2 cellular contexts compared by ENCODE assay signal in genomic region chr19:1206733-1207301, GRCh38.
TF ChIP-seq lines count a peak whose summit lies in the region.

No MANE protein-coding gene starts in this region.

TF ChIP-seq in HCT116, 20 proteins besides CTCF, POLR2A, EP300 and RAD21 (continued from another document):
- TF ChIP-seq REST (IDR thresholded peaks at IDR 0.05; ENCODE audit: low read depth) (no peak), SIN3A (IDR thresholded peaks at IDR 0.05; ENCODE audit: low read depth) (no peak), CEBPB (IDR thresholded peaks at IDR 0.05; ENCODE audit: low read depth) (no peak), ATF3 (IDR thresholded peaks at IDR 0.05) (no peak), TCF7L2 (IDR thresholded peaks at IDR 0.05; ENCODE audit: borderline replicate concordance, extremely low read depth, insufficient read depth, insufficient read length) (no peak), FOSL1 (IDR thresholded peaks at IDR 0.05; ENCODE audit: low read depth) (no peak), YY1 (IDR thresholded peaks at IDR 0.05; ENCODE audit: extremely low read depth, insufficient replicate concordance, low read depth, low read length) (no peak), EZH2 (IDR thresholded peaks at IDR 0.05) (no peak), CBX3 (IDR thresholded peaks at IDR 0.05; ENCODE audit: low read depth) (no peak), SP1 (IDR thresholded peaks at IDR 0.05; ENCODE audit: low read depth) (no peak), ELF1 (IDR thresholded peaks at IDR 0.05; ENCODE audit: borderline replicate concordance, low read depth) (no peak), ZFX (IDR thresholded peaks at IDR 0.05) (no peak)
TF ChIP-seq in HCT116: peak in this region for 0.

TF ChIP-seq in liver, 16 proteins besides CTCF, POLR2A, EP300 and RAD21 (continued from another document):
- no peak for TF ChIP-seq REST (IDR thresholded peaks at IDR 0.05)
- TF ChIP-seq HNF4G (IDR thresholded peaks at IDR 0.05), result no peak
- TF ChIP-seq YY1 (IDR thresholded peaks at IDR 0.05), result no peak
- no peak for TF ChIP-seq RXRA (IDR thresholded peaks at IDR 0.05)
- TF ChIP-seq ATF3 (IDR thresholded peaks at IDR 0.05), result no peak
- no peak for TF ChIP-seq JUND (IDR thresholded peaks at IDR 0.05)
- no peak for TF ChIP-seq SP1 (IDR thresholded peaks at IDR 0.05)
- no peak for TF ChIP-seq GABPA (IDR thresholded peaks at IDR 0.05 in 1 of 2, conservative IDR thresholded peaks at IDR 0.05 in 1 of 2)
TF ChIP-seq in liver: peak in this region for 0.
